ENCODE assay signal across 8 cellular contexts in the genomic region with DNA sequence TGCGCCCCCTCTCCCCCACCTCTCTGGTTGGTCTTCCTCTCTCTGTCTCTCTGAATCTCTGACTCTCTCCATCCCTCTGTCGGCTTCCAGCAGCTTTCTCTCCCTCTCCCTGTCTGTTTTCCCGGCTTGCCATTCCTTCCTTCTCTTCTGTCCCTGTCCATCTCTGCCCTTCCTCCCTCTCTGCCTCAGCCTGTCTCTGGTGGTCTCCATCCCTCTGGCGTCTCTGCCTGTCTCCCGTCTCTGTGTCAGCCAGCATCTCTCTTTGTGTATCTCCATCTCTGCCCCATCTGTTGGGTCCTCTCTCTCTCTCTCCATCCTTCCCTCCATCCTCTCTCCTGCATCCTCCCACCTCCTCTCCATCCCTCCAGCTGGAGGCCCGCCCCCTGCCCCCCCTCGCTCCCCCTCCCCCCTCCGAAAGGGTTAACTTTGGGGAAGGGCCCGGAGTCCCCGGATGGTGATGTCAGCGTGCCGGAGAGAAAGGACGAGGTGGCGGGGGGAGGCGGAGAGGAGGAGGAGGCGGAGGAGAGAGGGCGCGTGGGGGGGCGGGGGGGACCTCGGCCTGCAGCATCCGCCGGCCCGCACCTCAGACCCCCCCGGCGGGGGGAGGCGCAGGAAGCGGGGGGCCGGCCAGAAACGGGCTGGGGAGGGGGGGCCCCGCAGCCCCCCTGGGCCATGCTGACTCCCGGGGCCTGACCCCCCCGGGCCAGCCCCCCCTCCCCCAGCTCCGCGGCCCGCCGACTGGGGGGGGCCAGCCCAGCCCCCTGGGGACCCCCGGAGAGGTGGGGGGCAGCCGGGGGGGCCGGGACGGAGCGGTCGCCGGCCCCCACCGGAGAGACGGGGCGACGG. TPM values are rescaled to one million over a fixed set of nuclear protein-coding genes. Genes with fewer than 3 reads are reported as not detected.
DNase-seq lines count a peak whose midpoint lies in the region; ATAC-seq and TF ChIP-seq lines count a peak whose summit lies in the region.

A gene (plus strand): TSS at position 450 of the 846 bp plus-strand sequence. CDS start 446 bp downstream, outside the sequence.

- H3K4me3 ChIP-seq in SK-N-SH (ENCODE audit: low read depth in 2 of 2, low read length in 1 of 2) (peak within 1 kb of the TSS; percentile 56 to 57), Peyer's patch (peak within 1 kb of the TSS; percentile 24 to 61 (median 47)), iPS-11a (ENCODE audit: low read depth, low read length) (peak within 1 kb of the TSS; percentile 17)

- no peak for TF ChIP-seq POLR2A in Peyer's patch (IDR thresholded peaks at IDR 0.05)

- peak; percentile 93 for DNase-seq in SK-N-SH
- DNase-seq in Peyer's patch, result peak in 1 of 3 donors; percentile 65
- peak in 54 of 56 donors; percentile 27 to 91 (median 77) for DNase-seq in amygdala (lab: John Stamatoyannopoulos, UW)
- peak; percentile 42 for DNase-seq in stimulated activated CD4-positive, alpha-beta T cell treated with anti-CD3 and anti-CD28 coated beads, Interleukin-4, amount 100 ng/mL, for 24 hours
- DNase-seq in HuH-7.5 (ENCODE audit: low spot score), result no peak
- no peak for DNase-seq in SIG-M5 (lab: John Stamatoyannopoulos, UW)

- H3K79me2 ChIP-seq in SK-N-SH (ENCODE audit: insufficient read depth), result peaks cover 16% of the 10 kb centered on the region; the same call in 1 of the 2 replicates

- peak within 1 kb of the TSS; percentile 69 for H3K9ac ChIP-seq in SK-N-SH

- 5% methylated on average over 39 of the region's 47 CpGs for WGBS in SK-N-SH (ENCODE audit: low lambda C conversion rate)

- POLR2A ChIA-PET in SK-N-SH (lab: Yijun Ruan, JAX), result interaction anchor here (0.6 to 1.4 kb wide), 2 partner anchors 104 to 124 kb away, joined by 3 read pairs; a partner anchor contains a TSS

- peaks cover 0 to 16% of the 10 kb centered on the region in 2 experiments; a peak in 1 of 4 replicates for H3K4me1 ChIP-seq in SK-N-SH (ENCODE audit: control insufficient read depth in 1 of 2, insufficient read depth in 2 of 2, low read depth in 1 of 2, low read length in 1 of 2)
- H3K4me1 ChIP-seq in Peyer's patch, result peaks cover 4 to 22% (median 9%) of the 10 kb centered on the region in 4 donors

- no peak for ATAC-seq in SK-N-SH treated with all-trans-retinoic acid at 6 μM for 48 hours

- no peaks in the 10 kb centered on the region for H4K20me1 ChIP-seq in SK-N-SH (ENCODE audit: insufficient read depth)

- CTCF ChIA-PET in SK-N-SH (lab: Yijun Ruan, JAX), result interaction anchor here (0.9 kb wide), 1 partner anchor 142 kb away, joined by 3 read pairs; no protein-coding TSS in a partner anchor

- no peak for TF ChIP-seq EP300 in SK-N-SH (IDR thresholded peaks at IDR 0.05; ENCODE audit: borderline replicate concordance in 1 of 2, low read depth in 1 of 2, low read length in 1 of 2)

- H2AFZ ChIP-seq in SK-N-SH (ENCODE audit: low read depth), result peak within 1 kb of the TSS; percentile 92

- peak within 1 kb of the TSS in 1 of 2 experiments; percentile 56; a peak in 2 of 4 replicates for H3K27ac ChIP-seq in SK-N-SH (ENCODE audit: low read depth in 2 of 2, low read length in 1 of 2)
- peak within 1 kb of the TSS; percentile 57 to 81 (median 71) for H3K27ac ChIP-seq in Peyer's patch

- peak within 1 kb of the TSS; percentile 84 for H3K4me2 ChIP-seq in SK-N-SH

- H3K27me3 ChIP-seq in SK-N-SH (ENCODE audit: insufficient read depth) (no peaks in the 10 kb centered on the region), Peyer's patch (no peaks in the 10 kb centered on the region)

- H3K9me3 ChIP-seq in SK-N-SH (no peaks in the 10 kb centered on the region), Peyer's patch (no peaks in the 10 kb centered on the region)

- no peaks in the 10 kb centered on the region for H3K9me2 ChIP-seq in SK-N-SH

- TF ChIP-seq CTCF in SK-N-SH (IDR thresholded peaks at IDR 0.05) (no peak), Peyer's patch (IDR thresholded peaks at IDR 0.05) (no peak)

- H3K36me3 ChIP-seq in SK-N-SH (replicated peaks in 1 of 2; ENCODE audit: control insufficient read depth in 1 of 2, insufficient read depth in 2 of 2, low read length in 1 of 2) (peaks cover 0 to 6% of the 10 kb centered on the region in 2 experiments), Peyer's patch (no peaks in the 10 kb centered on the region)

- no peak for TF ChIP-seq RAD21 in SK-N-SH (IDR thresholded peaks at IDR 0.05; ENCODE audit: low read length)

- peaks cover 7% of the 10 kb centered on the region for H3F3A ChIP-seq in SK-N-SH (replicated peaks; ENCODE audit: insufficient read depth)

TF ChIP-seq in SK-N-SH, 30 proteins besides CTCF, POLR2A, EP300 and RAD21:
- no peak for TF ChIP-seq FOXM1 (IDR thresholded peaks at IDR 0.05; ENCODE audit: low read depth)
- TF ChIP-seq, protein P1, sequence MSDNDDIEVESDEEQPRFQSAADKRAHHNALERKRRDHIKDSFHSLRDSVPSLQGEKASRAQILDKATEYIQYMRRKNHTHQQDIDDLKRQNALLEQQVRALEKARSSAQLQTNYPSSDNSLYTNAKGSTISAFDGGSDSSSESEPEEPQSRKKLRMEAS (IDR thresholded peaks at IDR 0.05; ENCODE audit: low read depth), result peak; percentile 34; the same call in 1 of the 2 replicates
- no peak for TF ChIP-seq TEAD4 (IDR thresholded peaks at IDR 0.05; ENCODE audit: borderline replicate concordance, insufficient read depth)

TF ChIP-seq in SK-N-SH treated with all-trans-retinoic acid at 6 μM for 48 hours, 23 proteins besides CTCF, POLR2A, EP300 and RAD21 (continues in another document):
- no peak for TF ChIP-seq RARB (CRISPR knock-in tag; IDR thresholded peaks at IDR 0.05)
- no peak for TF ChIP-seq ZNF8 (CRISPR knock-in tag; IDR thresholded peaks at IDR 0.05)
- TF ChIP-seq BACH2 (CRISPR knock-in tag; IDR thresholded peaks at IDR 0.05; ENCODE audit: borderline replicate concordance), result no peak
- TF ChIP-seq, protein P2, sequence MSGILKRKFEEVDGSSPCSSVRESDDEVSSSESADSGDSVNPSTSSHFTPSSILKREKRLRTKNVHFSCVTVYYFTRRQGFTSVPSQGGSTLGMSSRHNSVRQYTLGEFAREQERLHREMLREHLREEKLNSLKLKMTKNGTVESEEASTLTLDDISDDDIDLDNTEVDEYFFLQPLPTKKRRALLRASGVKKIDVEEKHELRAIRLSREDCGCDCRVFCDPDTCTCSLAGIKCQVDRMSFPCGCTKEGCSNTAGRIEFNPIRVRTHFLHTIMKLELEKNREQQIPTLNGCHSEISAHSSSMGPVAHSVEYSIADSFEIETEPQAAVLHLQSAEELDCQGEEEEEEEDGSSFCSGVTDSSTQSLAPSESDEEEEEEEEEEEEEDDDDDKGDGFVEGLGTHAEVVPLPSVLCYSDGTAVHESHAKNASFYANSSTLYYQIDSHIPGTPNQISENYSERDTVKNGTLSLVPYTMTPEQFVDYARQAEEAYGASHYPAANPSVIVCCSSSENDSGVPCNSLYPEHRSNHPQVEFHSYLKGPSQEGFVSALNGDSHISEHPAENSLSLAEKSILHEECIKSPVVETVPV (CRISPR knock-in tag; IDR thresholded peaks at IDR 0.05), result no peak
- TF ChIP-seq SNAI2 (CRISPR knock-in tag; IDR thresholded peaks at IDR 0.05), result no peak
- TF ChIP-seq, protein P3, sequence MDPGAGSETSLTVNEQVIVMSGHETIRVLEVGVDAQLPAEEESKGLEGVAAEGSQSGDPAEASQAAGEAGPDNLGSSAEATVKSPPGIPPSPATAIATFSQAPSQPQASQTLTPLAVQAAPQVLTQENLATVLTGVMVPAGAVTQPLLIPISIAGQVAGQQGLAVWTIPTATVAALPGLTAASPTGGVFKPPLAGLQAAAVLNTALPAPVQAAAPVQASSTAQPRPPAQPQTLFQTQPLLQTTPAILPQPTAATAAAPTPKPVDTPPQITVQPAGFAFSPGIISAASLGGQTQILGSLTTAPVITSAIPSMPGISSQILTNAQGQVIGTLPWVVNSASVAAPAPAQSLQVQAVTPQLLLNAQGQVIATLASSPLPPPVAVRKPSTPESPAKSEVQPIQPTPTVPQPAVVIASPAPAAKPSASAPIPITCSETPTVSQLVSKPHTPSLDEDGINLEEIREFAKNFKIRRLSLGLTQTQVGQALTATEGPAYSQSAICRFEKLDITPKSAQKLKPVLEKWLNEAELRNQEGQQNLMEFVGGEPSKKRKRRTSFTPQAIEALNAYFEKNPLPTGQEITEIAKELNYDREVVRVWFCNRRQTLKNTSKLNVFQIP (CRISPR knock-in tag; IDR thresholded peaks at IDR 0.05; ENCODE audit: borderline replicate concordance, low read depth), result no peak
- TF ChIP-seq CSDC2 (CRISPR knock-in tag; IDR thresholded peaks at IDR 0.05), result no peak
- no peak for TF ChIP-seq TOX (CRISPR knock-in tag; IDR thresholded peaks at IDR 0.05; ENCODE audit: borderline replicate concordance)
- no peak for TF ChIP-seq GLIS3 (CRISPR knock-in tag; IDR thresholded peaks at IDR 0.05)
- TF ChIP-seq ZNF565 (CRISPR knock-in tag; conservative IDR thresholded peaks at IDR 0.05; ENCODE audit: low read depth), result no peak
- TF ChIP-seq ZNF70 (CRISPR knock-in tag; IDR thresholded peaks at IDR 0.05), result no peak
- no peak for TF ChIP-seq ZFP3 (CRISPR knock-in tag; IDR thresholded peaks at IDR 0.05)
- TF ChIP-seq, protein P4, sequence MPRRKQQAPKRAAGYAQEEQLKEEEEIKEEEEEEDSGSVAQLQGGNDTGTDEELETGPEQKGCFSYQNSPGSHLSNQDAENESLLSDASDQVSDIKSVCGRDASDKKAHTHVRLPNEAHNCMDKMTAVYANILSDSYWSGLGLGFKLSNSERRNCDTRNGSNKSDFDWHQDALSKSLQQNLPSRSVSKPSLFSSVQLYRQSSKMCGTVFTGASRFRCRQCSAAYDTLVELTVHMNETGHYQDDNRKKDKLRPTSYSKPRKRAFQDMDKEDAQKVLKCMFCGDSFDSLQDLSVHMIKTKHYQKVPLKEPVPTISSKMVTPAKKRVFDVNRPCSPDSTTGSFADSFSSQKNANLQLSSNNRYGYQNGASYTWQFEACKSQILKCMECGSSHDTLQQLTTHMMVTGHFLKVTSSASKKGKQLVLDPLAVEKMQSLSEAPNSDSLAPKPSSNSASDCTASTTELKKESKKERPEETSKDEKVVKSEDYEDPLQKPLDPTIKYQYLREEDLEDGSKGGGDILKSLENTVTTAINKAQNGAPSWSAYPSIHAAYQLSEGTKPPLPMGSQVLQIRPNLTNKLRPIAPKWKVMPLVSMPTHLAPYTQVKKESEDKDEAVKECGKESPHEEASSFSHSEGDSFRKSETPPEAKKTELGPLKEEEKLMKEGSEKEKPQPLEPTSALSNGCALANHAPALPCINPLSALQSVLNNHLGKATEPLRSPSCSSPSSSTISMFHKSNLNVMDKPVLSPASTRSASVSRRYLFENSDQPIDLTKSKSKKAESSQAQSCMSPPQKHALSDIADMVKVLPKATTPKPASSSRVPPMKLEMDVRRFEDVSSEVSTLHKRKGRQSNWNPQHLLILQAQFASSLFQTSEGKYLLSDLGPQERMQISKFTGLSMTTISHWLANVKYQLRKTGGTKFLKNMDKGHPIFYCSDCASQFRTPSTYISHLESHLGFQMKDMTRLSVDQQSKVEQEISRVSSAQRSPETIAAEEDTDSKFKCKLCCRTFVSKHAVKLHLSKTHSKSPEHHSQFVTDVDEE (CRISPR knock-in tag; IDR thresholded peaks at IDR 0.05), result no peak
- no peak for TF ChIP-seq PPARA (CRISPR knock-in tag; IDR thresholded peaks at IDR 0.05; ENCODE audit: borderline replicate concordance)

RNA-seq across cellular contexts. Expression of the gene that starts here (rescaled TPM):
- 32.2 and 49.7 TPM in 2 replicates for polyA plus RNA-seq in SK-N-SH (2012; rRNA removed)
- 23.5 and 24.1 TPM in 2 replicates for polyA plus RNA-seq in SK-N-SH (2012; cell fraction: cytosol; rRNA removed)
- 150 and 318 TPM in 2 replicates for polyA plus RNA-seq in SK-N-SH (2012; cell fraction: nucleus; rRNA removed)
- total RNA-seq in Peyer's patch, result 1 to 10 TPM in 3 of 4 donors, under 1 TPM in 1; 0.35 to 6.6 (median 3.0) TPM

Comparison
In these comparisons a context has a peak if more than half of its experiments do, and no peak if none do; other contexts are left out.
1. DNase-seq: peak in SK-N-SH (single experiment), amygdala (54 of 56) and stimulated activated CD4-positive, alpha-beta T cell treated with anti-CD3 and anti-CD28 coated beads, Interleukin-4, amount 100 ng/mL, for 24 hours (single experiment); none in HuH-7.5 (single experiment) and SIG-M5 (single experiment).
2. Peak in every context shown above with its lines, with median percentiles within 50 percentile points of each other: H3K4me3 ChIP-seq.